In genomic region chr4:110193287-110193686, GRCh38 we compare ENCODE assay signal across 8 cellular contexts. TPM values are rescaled to one million over a fixed set of nuclear protein-coding genes. Genes with fewer than 3 reads are reported as not detected.
A peak's percentile ranks its signal among the peaks of the same experiment; 100 is the strongest.
DNase-seq lines count a peak whose midpoint lies in the region; ATAC-seq, FAIRE-seq and TF ChIP-seq lines count a peak whose summit lies in the region.
"Not testable (repeated sequence)": the region's sequence is repeated elsewhere in the genome, so short reads cannot be mapped to it uniquely, and the experiment has no call there.

No MANE protein-coding gene starts in this region.

- H3K14ac ChIP-seq in trophoblast cell (ENCODE audit: low read length), result not testable (repeated sequence)

- H3K27ac ChIP-seq in A549 (peak overlapping the region; percentile 53 to 82), RWPE2 (ENCODE audit: poor library complexity, severe bottlenecking) (peak overlapping the region; percentile 89), epithelial cell of prostate (peak overlapping the region; percentile 93), mesodermal cell (ENCODE audit: low read depth, low read length, severe bottlenecking) (peak overlapping the region; percentile 70)
- H3K27ac ChIP-seq in astrocyte (ENCODE audit: low read depth, low read length); trophoblast cell (ENCODE audit: low read depth, low read length): not testable (repeated sequence)

- intact Hi-C loops in activated CD8-positive, alpha-beta T cell treated with anti-CD3 and anti-CD28 coated beads for 36 hours (cut with micrococcal nuclease), result not testable (repeated sequence)

- H3K4me1 Mint-ChIP-seq in activated CD8-positive, alpha-beta T cell treated with anti-CD3 and anti-CD28 coated beads for 36 hours (ENCODE audit: low read depth), result peaks cover 29% of the 10 kb centered on the region
- H3K4me1 Mint-ChIP-seq in astrocyte (ENCODE audit: low read depth, unreplicated experiment), result peaks cover 16% of the 10 kb centered on the region

- peak overlapping the region; percentile 93 for H3K4me2 ChIP-seq in A549
- H3K4me2 ChIP-seq in astrocyte (ENCODE audit: low read length); trophoblast cell (ENCODE audit: low read length): not testable (repeated sequence)

- H3K27me3 Mint-ChIP-seq in activated CD8-positive, alpha-beta T cell treated with anti-CD3 and anti-CD28 coated beads for 36 hours; astrocyte (ENCODE audit: low read depth, unreplicated experiment): not testable (repeated sequence)

- not testable (repeated sequence) for H4K12ac ChIP-seq in trophoblast cell (ENCODE audit: low read depth, low read length)

- H3K9ac ChIP-seq in astrocyte (ENCODE audit: low read length); trophoblast cell (ENCODE audit: low read length): not testable (repeated sequence)

- not testable (repeated sequence) for H3K9me3 Mint-ChIP-seq in activated CD8-positive, alpha-beta T cell treated with anti-CD3 and anti-CD28 coated beads for 36 hours; astrocyte (ENCODE audit: unreplicated experiment)

- not testable (repeated sequence) for TF ChIP-seq EP300 in A549 (IDR thresholded peaks at IDR 0.05)

- H3K4me1 ChIP-seq in A549 (peaks cover 39% of the 10 kb centered on the region), RWPE2 (ENCODE audit: insufficient read depth, poor library complexity, severe bottlenecking) (peaks cover 34% of the 10 kb centered on the region), astrocyte (ENCODE audit: insufficient read depth, low read length) (peaks cover 19% of the 10 kb centered on the region), mesodermal cell (ENCODE audit: control insufficient read depth, insufficient read depth, low read length, poor library complexity, severe bottlenecking) (peaks cover 33% of the 10 kb centered on the region)
- not testable (repeated sequence) for H3K4me1 ChIP-seq in trophoblast cell (ENCODE audit: control insufficient read depth in 1 of 2, insufficient read depth in 2 of 2, low read length in 2 of 2)

- peaks cover 13% of the 10 kb centered on the region for H3K36me3 Mint-ChIP-seq in activated CD8-positive, alpha-beta T cell treated with anti-CD3 and anti-CD28 coated beads for 36 hours (ENCODE audit: low read depth)
- not testable (repeated sequence) for H3K36me3 Mint-ChIP-seq in astrocyte (ENCODE audit: low read depth, unreplicated experiment)

- peak overlapping the region; percentile 18 for H2BK120ac ChIP-seq in trophoblast cell (ENCODE audit: insufficient read depth, low read length, poor library complexity)

- peak overlapping the region; percentile 43 for H3K4ac ChIP-seq in trophoblast cell (ENCODE audit: low read depth, low read length)

- H4K20me1 ChIP-seq in astrocyte (ENCODE audit: insufficient read depth, low read length), result not testable (repeated sequence)

- H4K91ac ChIP-seq in trophoblast cell (ENCODE audit: low read depth, low read length), result peak overlapping the region; percentile 92

- H2AK5ac ChIP-seq in trophoblast cell (ENCODE audit: low read length), result not testable (repeated sequence)

- not testable (repeated sequence) for H2AFZ ChIP-seq in astrocyte (ENCODE audit: low read depth, low read length); trophoblast cell (ENCODE audit: insufficient read depth, low read length, poor library complexity)

- not testable (repeated sequence) for DNase-seq in A549 (ENCODE audit: low read depth in 1 of 2, low spot score in 1 of 2); RWPE2 (ENCODE audit: low spot score); activated CD8-positive, alpha-beta T cell treated with anti-CD3 and anti-CD28 coated beads for 36 hours; astrocyte (ENCODE audit: low read depth); epithelial cell of prostate (ENCODE audit: low read depth, low spot score); trophoblast cell
- peak; percentile 8 for DNase-seq in GM12865 (ENCODE audit: low read depth)

- H3K79me2 ChIP-seq in astrocyte (ENCODE audit: insufficient read depth, low read length) (peaks cover 64% of the 10 kb centered on the region), trophoblast cell (ENCODE audit: control insufficient read depth, insufficient read depth, low read length, poor library complexity) (peaks cover 14% of the 10 kb centered on the region)

- peaks cover 54% of the 10 kb centered on the region for H3K36me3 ChIP-seq in RWPE2 (ENCODE audit: low read depth)
- not testable (repeated sequence) for H3K36me3 ChIP-seq in astrocyte (ENCODE audit: insufficient read depth, low read length); trophoblast cell (ENCODE audit: control insufficient read depth in 1 of 2, insufficient read depth in 2 of 2, low read length in 2 of 2)
- peaks cover 47% of the 10 kb centered on the region for H3K36me3 ChIP-seq in mesodermal cell (ENCODE audit: control insufficient read depth, insufficient read depth, low read length)

- peak overlapping the region; percentile 87 for H3K27ac Mint-ChIP-seq in activated CD8-positive, alpha-beta T cell treated with anti-CD3 and anti-CD28 coated beads for 36 hours
- H3K27ac Mint-ChIP-seq in astrocyte (ENCODE audit: unreplicated experiment), result peak overlapping the region; percentile 75

- H3K27me3 ChIP-seq in RWPE2 (ENCODE audit: insufficient read depth, poor library complexity, severe bottlenecking); astrocyte (ENCODE audit: insufficient read depth, low read length); trophoblast cell (ENCODE audit: insufficient read depth, low read length): not testable (repeated sequence)

- whole genome bisulfite sequencing in A549 (ENCODE audit: missing lambda C conversion rate), result 89% methylated on average over 6 of the region's 7 CpGs
- 69 to 85% methylated on average over 5 to 6 of the region's 7 CpGs for WGBS in mesodermal cell (ENCODE audit: insufficient coverage in 2 of 2), 2 experiments
- WGBS in trophoblast cell (ENCODE audit: extremely low coverage, insufficient coverage, insufficient read length), result no CpG with 5 or more reads among the region's 7 CpGs

- not testable (repeated sequence) for H3K4me3 Mint-ChIP-seq in activated CD8-positive, alpha-beta T cell treated with anti-CD3 and anti-CD28 coated beads for 36 hours; astrocyte (ENCODE audit: unreplicated experiment)

- H3K79me1 ChIP-seq in trophoblast cell (ENCODE audit: low read length), result peaks cover 30% of the 10 kb centered on the region

- peak overlapping the region; percentile 92 for H2BK5ac ChIP-seq in trophoblast cell (ENCODE audit: low read depth, low read length, poor library complexity)

- not testable (repeated sequence) for TF ChIP-seq RAD21 in A549 (conservative IDR thresholded peaks at IDR 0.05 in 1 of 2, IDR thresholded peaks at IDR 0.05 in 1 of 2)

- FAIRE-seq in A549 (lab: Jason Lieb, UNC); astrocyte (lab: Jason Lieb, UNC): not testable (repeated sequence)

- POLR2A ChIA-PET in A549 (lab: Yijun Ruan, JAX), result not testable (repeated sequence)
- POLR2A ChIA-PET in activated CD8-positive, alpha-beta T cell treated with anti-CD3 and anti-CD28 coated beads for 36 hours (lab: Charles Lee), result interaction anchor here (1.2 kb wide), 1 partner anchor 8 kb away, joined by 4 read pairs; no protein-coding TSS in a partner anchor

- not testable (repeated sequence) for H3K23ac ChIP-seq in trophoblast cell (ENCODE audit: low read length)

- H3K18ac ChIP-seq in trophoblast cell (ENCODE audit: low read length), result not testable (repeated sequence)

- H2BK12ac ChIP-seq in trophoblast cell (ENCODE audit: low read length), result peak overlapping the region; percentile 42

- CTCF ChIA-PET in A549 (lab: Yijun Ruan, JAX); activated CD8-positive, alpha-beta T cell treated with anti-CD3 and anti-CD28 coated beads for 36 hours (lab: Charles Lee): not testable (repeated sequence)

- not testable (repeated sequence) for H4K8ac ChIP-seq in trophoblast cell (ENCODE audit: low read depth, low read length)

- not testable (repeated sequence) for TF ChIP-seq POLR2A in A549 (IDR thresholded peaks at IDR 0.05; ENCODE audit: low read length)

- H3K4me3 ChIP-seq in A549; GM12865 (ENCODE audit: low read depth, low read length); RWPE2 (ENCODE audit: severe bottlenecking); astrocyte (ENCODE audit: insufficient read depth, low read depth, low read length); mesodermal cell (ENCODE audit: extremely low read depth, insufficient read depth, low read length, poor library complexity, severe bottlenecking); trophoblast cell (ENCODE audit: low read depth, low read length): not testable (repeated sequence)

- TF ChIP-seq CTCF in A549 (IDR thresholded peaks at IDR 0.05); GM12865 (IDR thresholded peaks at IDR 0.05; ENCODE audit: insufficient read depth, low read depth, low read length, missing control alignments); RWPE2 (IDR thresholded peaks at IDR 0.05; ENCODE audit: poor library complexity, severe bottlenecking); activated CD8-positive, alpha-beta T cell treated with anti-CD3 and anti-CD28 coated beads for 36 hours (IDR thresholded peaks at IDR 0.05); astrocyte (IDR thresholded peaks at IDR 0.05; ENCODE audit: insufficient read depth, low read depth, low read length): not testable (repeated sequence)

- ATAC-seq in A549; RWPE2 (ENCODE audit: low read depth); activated CD8-positive, alpha-beta T cell treated with anti-CD3 and anti-CD28 coated beads for 36 hours: not testable (repeated sequence)

- H3K9me3 ChIP-seq in A549; RWPE2 (ENCODE audit: severe bottlenecking); astrocyte (ENCODE audit: insufficient read depth, low read depth, low read length); mesodermal cell (ENCODE audit: control insufficient read depth, low read length); trophoblast cell (ENCODE audit: insufficient read depth, low read depth, low read length): not testable (repeated sequence)

RNA-seq across cellular contexts. Expression of gene ELOVL6, which starts 5.1 kb away (rescaled TPM):
- 24.5 and 26.8 TPM in 2 replicates for polyA plus RNA-seq in A549 (2011; rRNA removed)
- polyA plus RNA-seq in A549 (2012; cell fraction: cytosol; rRNA removed), result 4.8 and 6.9 TPM in 2 replicates
- 2.4 and 2.9 TPM in 2 replicates for polyA plus RNA-seq in A549 (2012; cell fraction: nucleus; rRNA removed)
- 20.8 to 22.0 TPM (median 21.5 TPM) in 3 replicates for polyA plus RNA-seq in A549 (2017; fragmentation: RNase III; extraction: RNeasy Plus Mini Kit Qiagen cat#74134 plus additional on column Dnase treatment)
- polyA minus RNA-seq in A549 (2011; rRNA and poly(A)+ RNA removed), result 12.2 and 13.0 TPM in 2 replicates
- 1 to 10 TPM; 4.7 to 7.7 TPM for total RNA-seq in activated CD8-positive, alpha-beta T cell treated with anti-CD3 and anti-CD28 coated beads for 36 hours
- total RNA-seq in astrocyte, result 19.2 and 25.5 TPM in 2 replicates
- polyA plus RNA-seq in mesodermal cell (2013, experiment 1 of 2), result 69.0 TPM
- polyA plus RNA-seq in mesodermal cell (2013, experiment 2 of 2), result 72.7 TPM
- 29.1 and 30.7 TPM in 2 replicates for polyA plus RNA-seq in trophoblast cell (2013)
